Comparison of ENCODE assay signal across 16 cellular contexts in the genomic region with DNA sequence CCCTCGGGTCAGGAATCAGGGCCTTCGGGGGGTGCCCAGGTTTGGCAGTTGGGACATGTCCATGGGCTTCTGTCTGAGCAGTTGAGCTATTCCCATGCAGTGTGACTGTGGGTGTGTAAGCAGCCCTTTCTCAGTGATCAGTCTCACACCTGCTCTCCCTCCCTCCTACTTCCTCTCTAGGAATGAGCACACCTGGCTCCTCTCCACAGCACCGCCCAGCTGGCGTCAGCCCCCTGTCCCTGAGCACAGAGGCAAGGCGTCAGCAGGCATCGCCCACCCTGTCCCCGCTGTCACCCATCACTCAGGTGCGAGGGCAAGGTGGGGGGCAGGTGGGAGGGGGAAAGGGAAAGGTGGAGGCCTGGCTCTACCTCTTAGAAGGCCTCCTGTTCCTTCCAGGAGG. TPM values are rescaled to one million over a fixed set of nuclear protein-coding genes. Genes with fewer than 3 reads are reported as not detected.
DNase-seq lines count a peak whose midpoint lies in the region; ATAC-seq and TF ChIP-seq lines count a peak whose summit lies in the region.
"Had no signal": no experiment of that assay in that cellular context is flagged by ENCODE, and none has a peak within 500 bp of the region (broad histone marks: within the 10 kb centered on the region; RNA-seq: fewer than 3 reads in every experiment).

No MANE protein-coding gene starts in this region.

- CTCF ChIA-PET in PC-3 (lab: Charles Lee), result no interaction called here

- ATAC-seq in PC-3, result no peak
- no peak for ATAC-seq in GM19452 (IDR thresholded peaks at IDR 0.05; ENCODE audit: unreplicated experiment)
- ATAC-seq: body of pancreas, heart right ventricle had no signal

- H3K27ac ChIP-seq in PC-3 (ENCODE audit: low read length) (peak overlapping the region; percentile 53; the same call in 1 of the 2 replicates), neuronal stem cell (replicated peaks; ENCODE audit: low read length) (no peak overlapping the region)
- H3K27ac ChIP-seq: 22Rv1, heart right ventricle had no signal

- no peaks in the 10 kb centered on the region for H3K9me2 ChIP-seq in PC-3 (replicated peaks; ENCODE audit: low read length)

- no peak overlapping the region for H3K18ac ChIP-seq in neuronal stem cell (ENCODE audit: low read length)

- H2BK15ac ChIP-seq in neuronal stem cell (ENCODE audit: low read length), result no peak overlapping the region

- H4K8ac ChIP-seq in neuronal stem cell (ENCODE audit: low read depth, low read length), result peak overlapping the region; percentile 82

- H3K23ac ChIP-seq in neuronal stem cell (ENCODE audit: low read depth, low read length, poor library complexity), result peak overlapping the region; percentile 85

- peak overlapping the region; percentile 68; the same call in 1 of the 2 replicates for H3K4me2 ChIP-seq in PC-3 (ENCODE audit: low read length)
- H3K4me2 ChIP-seq in neuronal stem cell (ENCODE audit: insufficient read depth, low read length, poor library complexity, severe bottlenecking), result no peak overlapping the region

- H4K91ac ChIP-seq in neuronal stem cell (ENCODE audit: low read depth, low read length, poor library complexity), result no peak overlapping the region

- peak overlapping the region; percentile 38 for H3K14ac ChIP-seq in neuronal stem cell (ENCODE audit: low read length)

- no TSS peak for BruUV-seq in PC-3 (replicated peaks; lab: Mats Ljungman, UMichigan)

- H3K79me1 ChIP-seq in neuronal stem cell (ENCODE audit: low read depth, low read length), result peaks cover 2% of the 10 kb centered on the region

- H3K4me1 ChIP-seq in PC-3 (ENCODE audit: insufficient read depth, low read length) (peaks cover 40% of the 10 kb centered on the region), neuronal stem cell (ENCODE audit: control insufficient read depth in 2 of 2, insufficient read depth in 1 of 2, low read depth in 1 of 2, low read length in 2 of 2) (peaks cover 0 to 5% of the 10 kb centered on the region in 2 donors)

- peak; percentile 56 for DNase-seq in DMS79 treated with DMSO at 0.1 percent for 48 hours (lab: John Stamatoyannopoulos, UW)
- DNase-seq in DMS79 (lab: John Stamatoyannopoulos, UW), result no peak
- DNase-seq in NCI-H2081 treated with DMSO at 0.1 percent for 48 hours (lab: John Stamatoyannopoulos, UW), result peak; percentile 13
- DNase-seq in PC-3, result no peak
- no peak for DNase-seq in neuronal stem cell (ENCODE audit: low spot score)
- no peak for DNase-seq in HuH-7.5 (ENCODE audit: low spot score)
- no peak for DNase-seq in T-helper 9 cell
- DNase-seq: activated CD4-positive, alpha-beta T cell treated with anti-CD3 and anti-CD28 coated beads, Interleukin-2, amount 10 ng/mL, durations not matched to agents 24 days and 14 days; activated naive CD4-positive, alpha-beta T cell treated with anti-CD3 and anti-CD28 coated beads, Interleukin-2, amount 50 U/mL, for 16 hours; dermis blood vessel endothelial cell; heart right ventricle; stimulated activated CD4-positive, alpha-beta T cell treated with anti-CD3 and anti-CD28 coated beads, Interleukin-2, amount 100 ng/mL, for 48 hours had no signal

- H2BK5ac ChIP-seq in neuronal stem cell (ENCODE audit: low read length), result peak overlapping the region; percentile 53

- no peak overlapping the region for H2BK12ac ChIP-seq in neuronal stem cell (ENCODE audit: low read length)

- H2AK5ac ChIP-seq in neuronal stem cell (ENCODE audit: low read depth, low read length), result no peak overlapping the region

- no peak overlapping the region for H3K4ac ChIP-seq in neuronal stem cell (ENCODE audit: low read length)

- H4K20me1 ChIP-seq in PC-3 (ENCODE audit: low read length), result no peaks in the 10 kb centered on the region

- no peak overlapping the region for H3K9ac ChIP-seq in PC-3 (ENCODE audit: low read length)
- H3K9ac ChIP-seq in neuronal stem cell (ENCODE audit: low read depth, low read length, poor library complexity), result no peak overlapping the region

- POLR2A ChIA-PET in PC-3 (lab: Charles Lee; ENCODE audit: unreplicated experiment), result no interaction called here

- TF ChIP-seq CTCF in PC-3 (conservative IDR thresholded peaks at IDR 0.05; ENCODE audit: low read depth, low read length), result no peak

- H2BK120ac ChIP-seq in neuronal stem cell (ENCODE audit: low read depth, low read length), result no peak overlapping the region

- no peak overlapping the region for H2AFZ ChIP-seq in PC-3 (ENCODE audit: low read length)
- H2AFZ ChIP-seq in neuronal stem cell (ENCODE audit: low read length), result no peak overlapping the region

- no peaks in the 10 kb centered on the region for H3K79me2 ChIP-seq in PC-3 (ENCODE audit: low read length)

- no peaks in the 10 kb centered on the region for H3K27me3 ChIP-seq in PC-3 (ENCODE audit: low read length)
- H3K27me3 ChIP-seq in neuronal stem cell (ENCODE audit: control insufficient read depth in 3 of 3, insufficient read depth in 3 of 3, low read depth in 1 of 3, low read length in 3 of 3), result no peaks in the 10 kb centered on the region
- H3K27me3 ChIP-seq: body of pancreas, heart right ventricle, SJCRH30 had no signal

- no peaks in the 10 kb centered on the region for H3K36me3 ChIP-seq in PC-3 (ENCODE audit: low read depth, low read length)
- H3K36me3 ChIP-seq in neuronal stem cell (replicated peaks in 1 of 2; ENCODE audit: control insufficient read depth in 2 of 2, insufficient read depth in 2 of 2, low read length in 2 of 2), result no peaks in the 10 kb centered on the region
- H3K36me3 ChIP-seq: SJCRH30 had no signal

- intact Hi-C loops in PC-3 (cut with micrococcal nuclease), result no loop called here

- peaks cover 4% of the 10 kb centered on the region for H3F3A ChIP-seq in PC-3 (ENCODE audit: low read length, unreplicated experiment)

- H3K9me3 ChIP-seq in PC-3 (ENCODE audit: low read length) (no peaks in the 10 kb centered on the region), neuronal stem cell (replicated peaks in 1 of 2; ENCODE audit: control insufficient read depth in 2 of 2, insufficient read depth in 1 of 2, low read depth in 1 of 2, low read length in 2 of 2) (no peaks in the 10 kb centered on the region)
- H3K9me3 ChIP-seq: body of pancreas, heart right ventricle, SJCRH30 had no signal

- no CpG with 5 or more reads among the region's 8 CpGs for WGBS in neuronal stem cell (ENCODE audit: extremely low coverage in 2 of 2, insufficient read length in 2 of 2, insufficient replicate concordance in 1 of 2), 2 donors

- no peak overlapping the region for H3K4me3 ChIP-seq in PC-3 (ENCODE audit: low read length)
- H3K4me3 ChIP-seq in neuronal stem cell (ENCODE audit: low read length in 2 of 2), result no peak overlapping the region
- H3K4me3 ChIP-seq: body of pancreas, heart right ventricle, SJCRH30 had no signal

RNA-seq across cellular contexts. Expression of a gene that starts 25.9 kb away (rescaled TPM):
- 0.04 TPM in 1 of 2 replicates, not detected in the other for total RNA-seq in PC-3 (2014; rRNA removed)
- polyA plus RNA-seq in neuronal stem cell (2013, experiment 1 of 2), result 0.01 TPM
- not detected for polyA plus RNA-seq in neuronal stem cell (2013, experiment 2 of 2)
- total RNA-seq: activated CD4-positive, alpha-beta T cell treated with anti-CD3 and anti-CD28 coated beads, Interleukin-2, amount 10 ng/mL, durations not matched to agents 24 days and 14 days; dermis blood vessel endothelial cell; SJCRH30 had no signal

Comparison
In these comparisons a context has a peak if more than half of its experiments do, and no peak if none do; other contexts are left out.
1. DNase-seq: peak in DMS79 treated with DMSO at 0.1 percent for 48 hours (single experiment) and NCI-H2081 treated with DMSO at 0.1 percent for 48 hours (single experiment); none in DMS79 (single experiment), PC-3 (single experiment), neuronal stem cell (single experiment), HuH-7.5 (single experiment) and T-helper 9 cell (single experiment).